Comparison of ENCODE assay signal across 17 cellular contexts in the genomic region with DNA sequence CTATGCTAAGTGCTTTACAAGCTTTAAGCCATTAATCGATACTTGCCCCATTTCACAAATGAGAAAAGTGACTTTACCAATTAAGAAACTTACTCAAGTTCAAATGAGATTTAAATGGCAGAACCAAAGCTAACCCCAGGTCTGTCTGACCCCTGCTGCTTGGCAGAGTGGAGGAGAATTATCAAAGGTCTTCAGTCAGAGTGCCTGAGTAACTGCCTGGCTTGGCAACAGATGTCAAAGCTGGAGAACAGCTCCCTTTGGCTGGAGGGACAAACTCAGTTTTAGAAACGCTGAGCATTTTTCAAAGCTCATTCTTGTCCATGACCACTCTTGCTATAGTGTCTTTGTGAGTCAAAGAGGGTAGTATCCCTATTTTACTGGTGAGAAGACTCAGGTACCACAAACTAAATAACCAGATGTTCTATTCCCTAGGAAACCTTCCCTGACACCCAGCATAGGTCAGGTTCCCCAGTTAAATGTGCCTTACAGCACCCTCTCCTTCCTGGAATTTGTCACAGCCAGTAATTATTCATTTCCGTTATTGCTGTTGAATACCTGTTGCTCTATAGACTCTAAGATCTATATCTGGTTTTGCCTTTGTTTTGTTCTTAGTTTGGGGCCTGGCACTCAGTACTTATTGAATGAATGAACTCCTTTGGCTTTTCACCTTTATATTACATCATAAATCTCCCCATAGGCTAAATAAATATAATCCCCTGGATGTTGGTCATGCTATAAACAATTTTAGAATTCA. TPM values are rescaled to one million over a fixed set of nuclear protein-coding genes. Genes with fewer than 3 reads are reported as not detected.
DNase-seq lines count a peak whose midpoint lies in the region; ATAC-seq and TF ChIP-seq lines count a peak whose summit lies in the region.
"Had no signal": no experiment of that assay in that cellular context is flagged by ENCODE, and none has a peak within 500 bp of the region (broad histone marks: within the 10 kb centered on the region; RNA-seq: fewer than 3 reads in every experiment).

No MANE protein-coding gene starts in this region.

- DNase-seq in DMS 273 (lab: John Stamatoyannopoulos, UW; ENCODE audit: unreplicated experiment) (peak; percentile 31), DMS 273 treated with DMSO at 0.1 percent for 48 hours (lab: John Stamatoyannopoulos, UW) (no peak), MG63 (peak; percentile 50), trophoblast cell (no peak), GM10248 (ENCODE audit: extremely low spot score) (no peak), immature natural killer cell (no peak)
- DNase-seq in activated T-cell treated with anti-CD3 and anti-CD28 coated beads, Interleukin-2, amount 50 U/mL, for 24 hours, result no peak
- DNase-seq: BE2C; CD4-positive, alpha-beta memory T cell; DND-41; GDM1; GOT3; MM.1S; NCI-H187 treated with DMSO at 0.1 percent for 48 hours; NCI-H526 treated with DMSO at 0.1 percent for 48 hours had no signal

- no peak overlapping the region for H3K23ac ChIP-seq in trophoblast cell (ENCODE audit: low read length)

- H3K14ac ChIP-seq in trophoblast cell (ENCODE audit: low read length), result no peak overlapping the region

- H2BK5ac ChIP-seq in trophoblast cell (ENCODE audit: low read depth, low read length, poor library complexity), result no peak overlapping the region

- no peaks in the 10 kb centered on the region for H3K79me2 ChIP-seq in trophoblast cell (ENCODE audit: control insufficient read depth, insufficient read depth, low read length, poor library complexity)

- H3K4me3 ChIP-seq in MG63 (no peak overlapping the region), trophoblast cell (ENCODE audit: low read depth, low read length) (no peak overlapping the region)

- H3K27me3 ChIP-seq in MG63, result no peaks in the 10 kb centered on the region
- no peaks in the 10 kb centered on the region for H3K27me3 ChIP-seq in trophoblast cell (ENCODE audit: insufficient read depth, low read length)
- H3K27me3 ChIP-seq: BE2C had no signal

- no peak overlapping the region for H3K4ac ChIP-seq in trophoblast cell (ENCODE audit: low read depth, low read length)

- no peak overlapping the region for H3K27ac ChIP-seq in trophoblast cell (ENCODE audit: low read depth, low read length)
- H3K27ac ChIP-seq: 22Rv1 had no signal

- H3K9ac ChIP-seq in trophoblast cell (ENCODE audit: low read length), result peak overlapping the region; percentile 46

- CTCF ChIA-PET in GM10248 (lab: Yijun Ruan, JAX), result interaction anchor here (0.8 to 4.8 kb wide), 10 partner anchors 9 to 158 kb away, joined by 3 to 19 read pairs (median 6); no protein-coding TSS in a partner anchor

- H3K4me2 ChIP-seq in trophoblast cell (ENCODE audit: low read length), result no peak overlapping the region

- H3K9me3 Mint-ChIP-seq in activated T-helper 17 cell treated with anti-CD3 and anti-CD28 coated beads, Interleukin-2, amount 50 U/mL, for 72 hours, result no peaks in the 10 kb centered on the region
- H3K9me3 Mint-ChIP-seq in activated T-cell treated with anti-CD3 and anti-CD28 coated beads, Interleukin-2, amount 50 U/mL, for 24 hours, result no peaks in the 10 kb centered on the region
- no peaks in the 10 kb centered on the region for H3K9me3 Mint-ChIP-seq in immature natural killer cell

- no peak overlapping the region for H4K8ac ChIP-seq in trophoblast cell (ENCODE audit: low read depth, low read length)

- H2AFZ ChIP-seq in trophoblast cell (ENCODE audit: insufficient read depth, low read length, poor library complexity), result no peak overlapping the region

- no peak for TF ChIP-seq CTCF in GM10248 (IDR thresholded peaks at IDR 0.05; ENCODE audit: control extremely low read depth, extremely low read depth, low read depth, missing control alignments)

- no peak overlapping the region for H3K4me3 Mint-ChIP-seq in activated T-helper 17 cell treated with anti-CD3 and anti-CD28 coated beads, Interleukin-2, amount 50 U/mL, for 72 hours
- H3K4me3 Mint-ChIP-seq in activated T-cell treated with anti-CD3 and anti-CD28 coated beads, Interleukin-2, amount 50 U/mL, for 24 hours, result no peak overlapping the region
- no peak overlapping the region for H3K4me3 Mint-ChIP-seq in immature natural killer cell
- H3K4me3 Mint-ChIP-seq: CD4-positive, alpha-beta memory T cell had no signal

- no peak overlapping the region for H3K18ac ChIP-seq in trophoblast cell (ENCODE audit: low read length)

- peaks cover 21% of the 10 kb centered on the region for H3K27me3 Mint-ChIP-seq in activated T-helper 17 cell treated with anti-CD3 and anti-CD28 coated beads, Interleukin-2, amount 50 U/mL, for 72 hours
- H3K27me3 Mint-ChIP-seq in activated T-cell treated with anti-CD3 and anti-CD28 coated beads, Interleukin-2, amount 50 U/mL, for 24 hours, result peaks cover 60% of the 10 kb centered on the region
- peaks cover 6 to 21% (median 9%) of the 10 kb centered on the region in 3 donors for H3K27me3 Mint-ChIP-seq in immature natural killer cell (ENCODE audit: low read depth in 3 of 3)

- H4K12ac ChIP-seq in trophoblast cell (ENCODE audit: low read depth, low read length), result no peak overlapping the region

- no peak overlapping the region for H2BK120ac ChIP-seq in trophoblast cell (ENCODE audit: insufficient read depth, low read length, poor library complexity)

- POLR2A ChIA-PET in GM10248 (lab: Yijun Ruan, JAX), result no interaction called here

- no peak overlapping the region for H4K91ac ChIP-seq in trophoblast cell (ENCODE audit: low read depth, low read length)

- no peak overlapping the region for H3K27ac Mint-ChIP-seq in activated T-helper 17 cell treated with anti-CD3 and anti-CD28 coated beads, Interleukin-2, amount 50 U/mL, for 72 hours
- no peak overlapping the region for H3K27ac Mint-ChIP-seq in activated T-cell treated with anti-CD3 and anti-CD28 coated beads, Interleukin-2, amount 50 U/mL, for 24 hours
- no peak overlapping the region for H3K27ac Mint-ChIP-seq in immature natural killer cell
- H3K27ac Mint-ChIP-seq: CD4-positive, alpha-beta memory T cell had no signal

- H2BK12ac ChIP-seq in trophoblast cell (ENCODE audit: low read length), result no peak overlapping the region

- H3K4me1 Mint-ChIP-seq in activated T-helper 17 cell treated with anti-CD3 and anti-CD28 coated beads, Interleukin-2, amount 50 U/mL, for 72 hours, result peaks cover 5% of the 10 kb centered on the region
- H3K4me1 Mint-ChIP-seq in activated T-cell treated with anti-CD3 and anti-CD28 coated beads, Interleukin-2, amount 50 U/mL, for 24 hours (ENCODE audit: low read depth), result peaks cover 5% of the 10 kb centered on the region
- H3K4me1 Mint-ChIP-seq in immature natural killer cell, result peaks cover 5 to 6% of the 10 kb centered on the region in 2 donors

- ATAC-seq in activated T-helper 17 cell treated with anti-CD3 and anti-CD28 coated beads, Interleukin-2, amount 50 U/mL, for 72 hours (replicated peaks), result peak; percentile 60

- peaks cover 4% of the 10 kb centered on the region for H3K79me1 ChIP-seq in trophoblast cell (ENCODE audit: low read length)

- H3K36me3 Mint-ChIP-seq in activated T-helper 17 cell treated with anti-CD3 and anti-CD28 coated beads, Interleukin-2, amount 50 U/mL, for 72 hours (ENCODE audit: low read depth), result no peaks in the 10 kb centered on the region
- H3K36me3 Mint-ChIP-seq in activated T-cell treated with anti-CD3 and anti-CD28 coated beads, Interleukin-2, amount 50 U/mL, for 24 hours (ENCODE audit: low read depth), result no peaks in the 10 kb centered on the region
- no peaks in the 10 kb centered on the region for H3K36me3 Mint-ChIP-seq in immature natural killer cell
- H3K36me3 Mint-ChIP-seq: CD4-positive, alpha-beta memory T cell had no signal

- no peaks in the 10 kb centered on the region for H3K36me3 ChIP-seq in MG63
- H3K36me3 ChIP-seq in trophoblast cell (ENCODE audit: control insufficient read depth in 1 of 2, insufficient read depth in 2 of 2, low read length in 2 of 2), result no peaks in the 10 kb centered on the region
- H3K36me3 ChIP-seq: BE2C had no signal

- peaks cover 2 to 4% of the 10 kb centered on the region in 2 experiments for H3K4me1 ChIP-seq in trophoblast cell (ENCODE audit: control insufficient read depth in 1 of 2, insufficient read depth in 2 of 2, low read length in 2 of 2)

- no peak overlapping the region for H2AK5ac ChIP-seq in trophoblast cell (ENCODE audit: low read length)

- no peaks in the 10 kb centered on the region for H3K9me3 ChIP-seq in MG63
- H3K9me3 ChIP-seq in trophoblast cell (ENCODE audit: insufficient read depth, low read depth, low read length), result no peaks in the 10 kb centered on the region
- H3K9me3 ChIP-seq: BE2C had no signal

- no CpG with 5 or more reads among the region's 3 CpGs for WGBS in trophoblast cell (ENCODE audit: extremely low coverage, insufficient coverage, insufficient read length)

RNA-seq across cellular contexts. Expression of gene BCAR3, which starts 5.0 kb away (rescaled TPM):
- 21.2 and 26.0 TPM in 2 replicates for total RNA-seq in MG63 (2014; rRNA removed; shearing (Covaris generic); ENCODE audit: low replicate concordance)
- total RNA-seq in activated T-helper 17 cell treated with anti-CD3 and anti-CD28 coated beads, Interleukin-2, amount 50 U/mL, for 72 hours, result 1 to 10 TPM; 1.3 to 1.9 TPM
- 28.1 and 29.7 TPM in 2 replicates for polyA plus RNA-seq in trophoblast cell (2013)
- polyA plus RNA-seq in immature natural killer cell, result under 1 TPM in 2 of 3 donors, not detected in 1; 0.27 to 0.43 TPM

Comparison
In these comparisons a context has a peak if more than half of its experiments do, and no peak if none do; other contexts are left out.
1. DNase-seq: peak in DMS 273 (single experiment) and MG63 (single experiment); none in DMS 273 treated with DMSO at 0.1 percent for 48 hours (single experiment), trophoblast cell (0 of 2), GM10248 (single experiment), activated T-cell treated with anti-CD3 and anti-CD28 coated beads, Interleukin-2, amount 50 U/mL, for 24 hours (single experiment) and immature natural killer cell (0 of 3).